In the genomic region with DNA sequence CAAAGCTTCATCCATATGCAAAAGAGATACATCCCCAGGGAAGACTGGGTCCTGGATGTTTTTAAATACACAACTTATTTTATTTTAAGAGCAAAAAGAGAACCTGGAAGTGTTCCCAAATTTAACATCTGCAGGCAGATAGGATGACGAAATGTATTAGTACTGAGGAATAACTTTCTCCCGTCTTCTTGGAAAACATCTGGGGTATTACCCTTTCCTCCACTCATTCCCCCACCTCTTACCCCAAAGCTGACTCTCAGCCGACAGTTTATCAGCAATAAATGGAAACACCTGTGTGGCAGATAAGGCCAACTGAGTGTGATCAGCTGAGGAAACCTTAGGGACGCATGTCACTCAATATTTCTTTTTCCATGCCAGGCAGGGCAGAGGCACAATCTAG, we compare ENCODE assay signal across 1 cellular context.
A peak's percentile ranks its signal among the peaks of the same experiment; 100 is the strongest.
TF ChIP-seq lines count a peak whose summit lies in the region.

No MANE protein-coding gene starts in this region.

TF ChIP-seq in K562, 482 proteins besides CTCF, POLR2A, EP300 and RAD21 (continued from another document):
- TF ChIP-seq ZBTB49 (CRISPR knock-in tag; IDR thresholded peaks at IDR 0.05; ENCODE audit: borderline replicate concordance) = no peak
- TF ChIP-seq MAFK (IDR thresholded peaks at IDR 0.05; ENCODE audit: low read length) = no peak
- no peak for TF ChIP-seq HIVEP1 (CRISPR knock-in tag; IDR thresholded peaks at IDR 0.05)
- TF ChIP-seq ZNF24 (IDR thresholded peaks at IDR 0.05) = no peak
- no peak for TF ChIP-seq ARID4B (CRISPR knock-in tag; IDR thresholded peaks at IDR 0.05)
- TF ChIP-seq PPARD (CRISPR knock-in tag; IDR thresholded peaks at IDR 0.05) = no peak
- TF ChIP-seq GABPB2 (CRISPR knock-in tag; conservative IDR thresholded peaks at IDR 0.05) = no peak
- no peak for TF ChIP-seq XRCC4 (IDR thresholded peaks at IDR 0.05; ENCODE audit: extremely low read depth, insufficient read depth, insufficient read length)
- no peak for TF ChIP-seq ETV5 (CRISPR knock-in tag; IDR thresholded peaks at IDR 0.05; ENCODE audit: low read depth)
- no peak for TF ChIP-seq ZNF77 (CRISPR knock-in tag; IDR thresholded peaks at IDR 0.05)
- TF ChIP-seq ARID1B (IDR thresholded peaks at IDR 0.05) = peak; percentile 33
- no peak for TF ChIP-seq FOXK1 (CRISPR knock-in tag; IDR thresholded peaks at IDR 0.05; ENCODE audit: borderline replicate concordance)
- no peak for TF ChIP-seq ZNF449 (CRISPR knock-in tag; IDR thresholded peaks at IDR 0.05)
- TF ChIP-seq CBX5 (IDR thresholded peaks at IDR 0.05; ENCODE audit: borderline replicate concordance, low read depth) = no peak
- no peak for TF ChIP-seq FOXM1 (IDR thresholded peaks at IDR 0.05; ENCODE audit: low read depth)
- no peak for TF ChIP-seq FOXM1 (CRISPR knock-in tag; IDR thresholded peaks at IDR 0.05; ENCODE audit: low read depth)
- peak; percentile 52 for TF ChIP-seq CXXC5 (CRISPR knock-in tag; IDR thresholded peaks at IDR 0.05)
- TF ChIP-seq SMAD2 (IDR thresholded peaks at IDR 0.05; ENCODE audit: low read depth, low read length) = no peak
- TF ChIP-seq ZNF263 (CRISPR knock-in tag; IDR thresholded peaks at IDR 0.05; ENCODE audit: borderline replicate concordance) = no peak
- TF ChIP-seq TEAD4 (IDR thresholded peaks at IDR 0.05; ENCODE audit: low read length) = peak; percentile 26; the same call in 1 of the 2 replicates
- TF ChIP-seq TEAD4 (CRISPR knock-in tag; IDR thresholded peaks at IDR 0.05; ENCODE audit: borderline replicate concordance) = no peak
- no peak for TF ChIP-seq ADNP (tag; IDR thresholded peaks at IDR 0.05)
- TF ChIP-seq POLR2AphosphoS2 (IDR thresholded peaks at IDR 0.05; ENCODE audit: low read length) = no peak
- TF ChIP-seq, protein P1, sequence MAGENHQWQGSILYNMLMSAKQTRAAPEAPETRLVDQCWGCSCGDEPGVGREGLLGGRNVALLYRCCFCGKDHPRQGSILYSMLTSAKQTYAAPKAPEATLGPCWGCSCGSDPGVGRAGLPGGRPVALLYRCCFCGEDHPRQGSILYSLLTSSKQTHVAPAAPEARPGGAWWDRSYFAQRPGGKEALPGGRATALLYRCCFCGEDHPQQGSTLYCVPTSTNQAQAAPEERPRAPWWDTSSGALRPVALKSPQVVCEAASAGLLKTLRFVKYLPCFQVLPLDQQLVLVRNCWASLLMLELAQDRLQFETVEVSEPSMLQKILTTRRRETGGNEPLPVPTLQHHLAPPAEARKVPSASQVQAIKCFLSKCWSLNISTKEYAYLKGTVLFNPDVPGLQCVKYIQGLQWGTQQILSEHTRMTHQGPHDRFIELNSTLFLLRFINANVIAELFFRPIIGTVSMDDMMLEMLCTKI (IDR thresholded peaks at IDR 0.05; ENCODE audit: partially characterized antibody) = no peak
